9 cellular contexts compared by ENCODE assay signal in genomic region chr19:17136026-17136425, GRCh38.
A peak's percentile ranks its signal among the peaks of the same experiment; 100 is the strongest.
DNase-seq lines count a peak whose midpoint lies in the region; ATAC-seq and TF ChIP-seq lines count a peak whose summit lies in the region.
"Had no signal": no experiment of that assay in that cellular context is flagged by ENCODE, and none has a peak within 500 bp of the region (broad histone marks: within the 10 kb centered on the region; RNA-seq: fewer than 3 reads in every experiment).

No MANE protein-coding gene starts in this region.

- peak overlapping the region; percentile 71 for H3K4me2 ChIP-seq in Karpas-422 (ENCODE audit: low read depth, low read length, poor library complexity, severe bottlenecking)

- H3K36me3 ChIP-seq in Karpas-422 (ENCODE audit: insufficient read depth, low read length) (no peaks in the 10 kb centered on the region), thyroid gland (no peaks in the 10 kb centered on the region)

- no peaks in the 10 kb centered on the region for H3K9me3 Mint-ChIP-seq in mesothelial cell of epicardium
- H3K9me3 Mint-ChIP-seq: activated CD4-positive, alpha-beta T cell treated with anti-CD3 and anti-CD28 coated beads, Interleukin-2, amount 10 ng/mL, durations not matched to agents 7 days and 5 days had no signal

- H3K4me1 ChIP-seq in Karpas-422 (ENCODE audit: low read length) (peaks cover 49% of the 10 kb centered on the region), thyroid gland (peaks cover 16 to 20% of the 10 kb centered on the region in 2 donors)

- no peaks in the 10 kb centered on the region for H3K27me3 ChIP-seq in Karpas-422 (ENCODE audit: low read length)
- no peaks in the 10 kb centered on the region for H3K27me3 ChIP-seq in dorsolateral prefrontal cortex
- H3K27me3 ChIP-seq in thyroid gland = no peaks in the 10 kb centered on the region

- no peak overlapping the region for H3K4me3 Mint-ChIP-seq in mesothelial cell of epicardium
- H3K4me3 Mint-ChIP-seq: activated CD4-positive, alpha-beta T cell treated with anti-CD3 and anti-CD28 coated beads, Interleukin-2, amount 10 ng/mL, durations not matched to agents 7 days and 5 days had no signal

- H3K27ac ChIP-seq in Karpas-422 (ENCODE audit: low read length) (peak overlapping the region; percentile 90), dorsolateral prefrontal cortex (peak overlapping the region; percentile 5 to 92 (median 83)), thyroid gland (peak overlapping the region; percentile 94 to 97 (median 95))

- no peaks in the 10 kb centered on the region for H3K27me3 Mint-ChIP-seq in mesothelial cell of epicardium (ENCODE audit: low read depth)
- H3K27me3 Mint-ChIP-seq: activated CD4-positive, alpha-beta T cell treated with anti-CD3 and anti-CD28 coated beads, Interleukin-2, amount 10 ng/mL, durations not matched to agents 7 days and 5 days had no signal

- peaks cover 30% of the 10 kb centered on the region for H3K4me1 Mint-ChIP-seq in mesothelial cell of epicardium

- H3K4me3 ChIP-seq in Karpas-422 (ENCODE audit: low read length) = peak overlapping the region; percentile 60
- peak overlapping the region in 24 of 59 donors; percentile 24 to 59 (median 44) for H3K4me3 ChIP-seq in dorsolateral prefrontal cortex
- H3K4me3 ChIP-seq in thyroid gland (replicated peaks in 1 of 3) = no peak overlapping the region

- DNase-seq in Karpas-422 (no peak), dorsolateral prefrontal cortex (no peak), mesothelial cell of epicardium (ENCODE audit: low spot score in 2 of 2, unreplicated experiment in 2 of 2) (no peak), thyroid gland (no peak), mucosa of gallbladder (ENCODE audit: low spot score) (no peak), GM19238 (ENCODE audit: insufficient read length, low spot score) (no peak), UCSD-AML1 (lab: John Stamatoyannopoulos, UW; ENCODE audit: unreplicated experiment) (no peak)

- H3K9ac ChIP-seq in Karpas-422 (ENCODE audit: low read length) = peak overlapping the region; percentile 68

- no peaks in the 10 kb centered on the region for H3K36me3 Mint-ChIP-seq in mesothelial cell of epicardium

- 70 to 74% methylated on average over 8 to 9 of the region's 9 CpGs for WGBS in thyroid gland, 2 donors

- TF ChIP-seq CTCF in dorsolateral prefrontal cortex (IDR thresholded peaks at IDR 0.05 in 54 of 56, conservative IDR thresholded peaks at IDR 0.05 in 2 of 56; ENCODE audit: low read depth in 1 of 56, partially characterized antibody in 56 of 56) (no peak), mesothelial cell of epicardium (IDR thresholded peaks at IDR 0.05; ENCODE audit: unreplicated experiment) (no peak), thyroid gland (IDR thresholded peaks at IDR 0.05) (no peak)

- no peak for TF ChIP-seq POLR2A in thyroid gland (IDR thresholded peaks at IDR 0.05)

- no peaks in the 10 kb centered on the region for H4K20me1 ChIP-seq in Karpas-422 (ENCODE audit: insufficient read depth, low read depth, low read length)

- no peaks in the 10 kb centered on the region for H3K9me3 ChIP-seq in Karpas-422 (ENCODE audit: low read length)
- no peaks in the 10 kb centered on the region for H3K9me3 ChIP-seq in thyroid gland

- ATAC-seq in GM18867 (IDR thresholded peaks at IDR 0.05; ENCODE audit: unreplicated experiment) = no peak

- no peak overlapping the region for H2AFZ ChIP-seq in Karpas-422 (ENCODE audit: low read length)

- peaks cover 54% of the 10 kb centered on the region for H3K79me2 ChIP-seq in Karpas-422 (ENCODE audit: low read length)

- H3K9me2 ChIP-seq in Karpas-422 (replicated peaks; ENCODE audit: insufficient read depth, low read length) = no peaks in the 10 kb centered on the region

- H3K27ac Mint-ChIP-seq in mesothelial cell of epicardium = peak overlapping the region; percentile 100

- intact Hi-C loops in dorsolateral prefrontal cortex (cut with DNase I) = loop anchor here (5.0 kb wide), 1 partner anchor 59 kb away; the partner anchor contains the start of genes HAUS8 (in 2 of the 2) and MYO9B (in 2 of the 2)
- intact Hi-C loops in thyroid gland (cut with DNase I) = no loop called here
